18 cellular contexts compared by ENCODE assay signal in genomic region chr3:165446555-165446954, GRCh38.
"Had no signal": no experiment of that assay in that cellular context is flagged by ENCODE, and none has a peak within 500 bp of the region (broad histone marks: within the 10 kb centered on the region; RNA-seq: fewer than 3 reads in every experiment).

No MANE protein-coding gene starts in this region.

- H3K36me3 ChIP-seq: heart left ventricle, right lobe of liver, thyroid gland had no signal

- H2AFZ ChIP-seq: parathyroid adenoma had no signal

- ATAC-seq: activated CD8-positive, alpha-beta T cell treated with anti-CD3 and anti-CD28 coated beads, Interleukin-2, amount 10 ng/mL, durations not matched to agents 7 days and 5 days; body of pancreas; heart left ventricle; left cardiac atrium; mucosa of descending colon; right lobe of liver had no signal

- H3K9me3 ChIP-seq: body of pancreas, mucosa of descending colon, right lobe of liver, thyroid gland had no signal

- H3K27ac ChIP-seq: body of pancreas, heart left ventricle, parathyroid adenoma, right lobe of liver, skin epidermis, thyroid gland, VCaP had no signal

- H3K9ac ChIP-seq: parathyroid adenoma had no signal

- FAIRE-seq: endometrium had no signal

- H3K4me1 ChIP-seq: body of pancreas, heart left ventricle, parathyroid adenoma, right lobe of liver, thyroid gland had no signal

- H3K27me3 ChIP-seq: body of pancreas, heart left ventricle, right lobe of liver, thyroid gland had no signal

- DNase-seq: activated CD4-positive, alpha-beta T cell treated with anti-CD3 and anti-CD28 coated beads, Interleukin-2, amount 50 U/mL, for 1 hour; activated CD4-positive, CD25-positive, alpha-beta regulatory T cell treated with anti-CD3 and anti-CD28 coated beads, Interleukin-2, amount 50 U/mL, for 72 hours; activated CD8-positive, alpha-beta T cell treated with anti-CD3 and anti-CD28 coated beads, Interleukin-2, amount 10 ng/mL, durations not matched to agents 7 days and 5 days; activated gamma-delta T cell treated with Interleukin-2 at 50 U/mL for 16 hours; anterior cingulate cortex; body of pancreas; heart left ventricle; islet precursor cell; left cardiac atrium; mucosa of descending colon; nephron progenitor cell; right lobe of liver; stimulated activated CD4-positive, alpha-beta T cell treated with anti-CD3 and anti-CD28 coated beads, Interleukin-1b, Interleukin-23, amount 100 ng/mL, for 48 hours; thyroid gland had no signal

- H3K79me2 ChIP-seq: parathyroid adenoma had no signal

- H3K4me3 ChIP-seq: body of pancreas, heart left ventricle, mucosa of descending colon, right lobe of liver, skin epidermis, thyroid gland had no signal
